ENCODE assay signal across 11 cellular contexts in the genomic region with DNA sequence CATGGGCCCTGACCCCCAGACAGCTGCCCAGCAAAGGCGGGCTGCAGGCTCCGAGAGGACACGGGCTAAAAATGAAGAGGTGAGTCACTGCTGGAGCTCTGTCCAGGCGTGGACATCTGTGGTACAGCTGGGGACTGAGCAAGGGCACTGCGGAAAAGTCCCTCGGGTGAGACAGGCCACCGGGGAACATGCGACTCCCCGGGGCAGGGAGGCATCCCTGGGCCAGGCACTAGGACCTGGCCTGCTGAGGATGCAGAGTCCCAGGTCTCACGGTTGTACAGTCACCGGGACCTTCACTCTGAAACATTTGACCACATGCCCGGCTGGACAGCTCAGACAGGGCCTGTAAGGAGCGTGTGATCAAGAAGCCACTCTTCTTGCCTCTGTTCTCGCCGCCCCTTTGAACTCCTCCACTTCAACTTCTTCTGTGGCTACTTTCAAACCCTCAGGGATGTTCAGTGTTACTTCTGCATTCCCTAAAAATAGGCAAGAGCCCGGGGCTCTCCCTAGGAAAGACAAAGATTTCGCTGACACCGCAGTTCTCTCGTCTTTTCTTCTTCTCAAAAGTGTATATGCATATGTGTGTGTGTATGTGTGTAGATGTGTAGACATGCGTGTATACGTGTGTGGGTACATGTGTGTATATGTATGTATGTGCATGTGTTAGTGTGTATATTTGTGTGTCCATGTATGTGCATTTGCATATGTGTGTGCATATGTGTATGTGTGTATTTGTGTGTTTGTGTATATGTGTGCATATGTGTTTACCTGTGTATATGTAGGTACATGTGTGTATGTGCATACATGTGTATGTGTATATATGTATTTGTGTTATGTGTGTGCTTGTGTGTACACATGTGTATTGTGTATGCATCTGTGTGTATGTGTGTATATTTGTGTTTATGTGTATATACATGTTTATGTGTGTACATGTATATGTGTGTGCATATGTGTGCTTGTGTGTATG. TPM values are rescaled to one million over a fixed set of nuclear protein-coding genes. Genes with fewer than 3 reads are reported as not detected.
DNase-seq lines count a peak whose midpoint lies in the region; ATAC-seq and TF ChIP-seq lines count a peak whose summit lies in the region.
"Had no signal": no experiment of that assay in that cellular context is flagged by ENCODE, and none has a peak within 500 bp of the region (broad histone marks: within the 10 kb centered on the region; RNA-seq: fewer than 3 reads in every experiment).

No MANE protein-coding gene starts in this region.

- WGBS in heart right ventricle, 2 donors, result 55 to 57% methylated on average over 21 of the region's 21 CpGs

- peaks cover 13% of the 10 kb centered on the region for H3K9me3 Mint-ChIP-seq in stimulated activated memory B cell treated with anti-CD40 and anti-IgM and Interleukin-4, amounts not matched to agents 10 μg/mL and 1 μg/mL and 100 μg/mL, for 72 hours
- H3K9me3 Mint-ChIP-seq: activated CD4-positive, alpha-beta T cell treated with anti-CD3 and anti-CD28 coated beads, Interleukin-2, amount 10 ng/mL, durations not matched to agents 7 days and 5 days had no signal

- H3K4me3 ChIP-seq in SK-N-MC, result peak overlapping the region; percentile 22; the same call in 1 of the 2 replicates
- peak overlapping the region in 3 of 10 donors; percentile 4 to 11 (median 4) for H3K4me3 ChIP-seq in heart right ventricle
- peak overlapping the region; percentile 41 for H3K4me3 ChIP-seq in skeletal muscle satellite cell (ENCODE audit: low read length)
- H3K4me3 ChIP-seq: Peyer's patch had no signal

- H3K27me3 ChIP-seq in heart right ventricle (peaks cover 0 to 13% (median 0%) of the 10 kb centered on the region in 7 donors), skeletal muscle satellite cell (ENCODE audit: control insufficient read depth, insufficient read depth, low read length) (peaks cover 5% of the 10 kb centered on the region)
- H3K27me3 ChIP-seq: Peyer's patch had no signal

- H3K4me3 Mint-ChIP-seq in stimulated activated memory B cell treated with anti-CD40 and anti-IgM and Interleukin-4, amounts not matched to agents 10 μg/mL and 1 μg/mL and 100 μg/mL, for 72 hours, result no peak overlapping the region
- H3K4me3 Mint-ChIP-seq: activated CD4-positive, alpha-beta T cell treated with anti-CD3 and anti-CD28 coated beads, Interleukin-2, amount 10 ng/mL, durations not matched to agents 7 days and 5 days; activated naive CD8-positive, alpha-beta T cell treated with anti-CD3 and anti-CD28 coated beads, Interleukin-2, amount 10 ng/mL, durations not matched to agents 7 days and 5 days had no signal

- H3K27ac Mint-ChIP-seq in stimulated activated memory B cell treated with anti-CD40 and anti-IgM and Interleukin-4, amounts not matched to agents 10 μg/mL and 1 μg/mL and 100 μg/mL, for 72 hours, result no peak overlapping the region
- H3K27ac Mint-ChIP-seq: activated CD4-positive, alpha-beta T cell treated with anti-CD3 and anti-CD28 coated beads, Interleukin-2, amount 10 ng/mL, durations not matched to agents 7 days and 5 days; activated naive CD8-positive, alpha-beta T cell treated with anti-CD3 and anti-CD28 coated beads, Interleukin-2, amount 10 ng/mL, durations not matched to agents 7 days and 5 days had no signal

- H3K4me2 ChIP-seq in skeletal muscle satellite cell (ENCODE audit: low read length), result peak overlapping the region; percentile 78

- H3K27me3 Mint-ChIP-seq in stimulated activated memory B cell treated with anti-CD40 and anti-IgM and Interleukin-4, amounts not matched to agents 10 μg/mL and 1 μg/mL and 100 μg/mL, for 72 hours, result peaks cover 74% of the 10 kb centered on the region

- no peak overlapping the region for H3K9ac ChIP-seq in SK-N-MC (ENCODE audit: insufficient read length)
- no peak overlapping the region for H3K9ac ChIP-seq in skeletal muscle satellite cell (ENCODE audit: low read depth, low read length)

- no peak for TF ChIP-seq CTCF in heart right ventricle (IDR thresholded peaks at IDR 0.05)

- no peaks in the 10 kb centered on the region for H3K4me1 Mint-ChIP-seq in stimulated activated memory B cell treated with anti-CD40 and anti-IgM and Interleukin-4, amounts not matched to agents 10 μg/mL and 1 μg/mL and 100 μg/mL, for 72 hours
- H3K4me1 Mint-ChIP-seq: activated CD4-positive, alpha-beta T cell treated with anti-CD3 and anti-CD28 coated beads, Interleukin-2, amount 10 ng/mL, durations not matched to agents 7 days and 5 days; activated naive CD8-positive, alpha-beta T cell treated with anti-CD3 and anti-CD28 coated beads, Interleukin-2, amount 10 ng/mL, durations not matched to agents 7 days and 5 days had no signal

- H3K36me3 Mint-ChIP-seq in stimulated activated memory B cell treated with anti-CD40 and anti-IgM and Interleukin-4, amounts not matched to agents 10 μg/mL and 1 μg/mL and 100 μg/mL, for 72 hours, result no peaks in the 10 kb centered on the region
- H3K36me3 Mint-ChIP-seq: activated naive CD8-positive, alpha-beta T cell treated with anti-CD3 and anti-CD28 coated beads, Interleukin-2, amount 10 ng/mL, durations not matched to agents 7 days and 5 days had no signal

- intact Hi-C loops in heart right ventricle (cut with DNase I), result no loop called here

- H3K4me1 ChIP-seq in heart right ventricle (peaks cover 0 to 25% (median 16%) of the 10 kb centered on the region in 9 donors), skeletal muscle satellite cell (ENCODE audit: control insufficient read depth, insufficient read depth, low read length) (peaks cover 14% of the 10 kb centered on the region)

- DNase-seq in GM03348 (ENCODE audit: low spot score), result peak; percentile 75
- peak; percentile 30 for DNase-seq in SK-N-MC (ENCODE audit: low read depth, low spot score)
- peak in 1 of 2 donors; percentile 29 for DNase-seq in heart right ventricle
- DNase-seq: activated CD4-positive, alpha-beta T cell treated with anti-CD3 and anti-CD28 coated beads, Interleukin-2, amount 10 ng/mL, durations not matched to agents 7 days and 5 days; activated naive CD8-positive, alpha-beta T cell treated with anti-CD3 and anti-CD28 coated beads, Interleukin-2, amount 10 ng/mL, durations not matched to agents 7 days and 5 days; Peyer's patch had no signal

- H3K36me3 ChIP-seq in SK-N-MC (ENCODE audit: insufficient read depth, low read length) (no peaks in the 10 kb centered on the region), heart right ventricle (no peaks in the 10 kb centered on the region), skeletal muscle satellite cell (ENCODE audit: insufficient read depth, low read length) (no peaks in the 10 kb centered on the region)
- H3K36me3 ChIP-seq: Peyer's patch had no signal

- H3K9me3 ChIP-seq in SK-N-MC (ENCODE audit: low read depth, low read length) (no peaks in the 10 kb centered on the region), heart right ventricle (peaks cover 0 to 14% (median 8%) of the 10 kb centered on the region in 11 donors), skeletal muscle satellite cell (replicated peaks; ENCODE audit: low read length) (no peaks in the 10 kb centered on the region)

- H3K27ac ChIP-seq in SK-N-MC (no peak overlapping the region), heart right ventricle (peak overlapping the region in 6 of 10 donors; percentile 0 to 60 (median 41))

- ATAC-seq in heart right ventricle (peak; percentile 43 to 95 (median 82)), GM19395 (IDR thresholded peaks at IDR 0.05; ENCODE audit: unreplicated experiment) (no peak), GM21717 (IDR thresholded peaks at IDR 0.05; ENCODE audit: unreplicated experiment) (no peak), HG02840 (IDR thresholded peaks at IDR 0.05; ENCODE audit: low FRiP score, unreplicated experiment) (no peak)
- no peak for ATAC-seq in stimulated activated memory B cell treated with anti-CD40 and anti-IgM and Interleukin-4, amounts not matched to agents 10 μg/mL and 1 μg/mL and 100 μg/mL, for 72 hours

RNA-seq across cellular contexts. Expression of gene RFLNA, which starts 5.0 kb away (rescaled TPM):
- total RNA-seq in heart right ventricle, result under 1 TPM in 4 of 10 donors, not detected in 6; 0.13 to 0.49 (median 0.37) TPM
- polyA plus RNA-seq in heart right ventricle, result under 1 TPM; 0.14 to 0.22 TPM
- not detected in 2 replicates for total RNA-seq in skeletal muscle satellite cell (2012; rRNA removed)
- total RNA-seq: activated CD4-positive, alpha-beta T cell treated with anti-CD3 and anti-CD28 coated beads, Interleukin-2, amount 10 ng/mL, durations not matched to agents 7 days and 5 days; activated naive CD8-positive, alpha-beta T cell treated with anti-CD3 and anti-CD28 coated beads, Interleukin-2, amount 10 ng/mL, durations not matched to agents 7 days and 5 days had no signal

Comparison
In these comparisons a context has a peak if more than half of its experiments do, and no peak if none do; other contexts are left out.
1. ATAC-seq: peak in heart right ventricle (8 of 8); none in stimulated activated memory B cell treated with anti-CD40 and anti-IgM and Interleukin-4, amounts not matched to agents 10 μg/mL and 1 μg/mL and 100 μg/mL, for 72 hours (single experiment), GM19395 (single experiment), GM21717 (single experiment) and HG02840 (single experiment).